In genomic region chr16:680625-680945, GRCh38 we compare ENCODE assay signal across 9 cellular contexts. TPM values are rescaled to one million over a fixed set of nuclear protein-coding genes. Genes with fewer than 3 reads are reported as not detected.
DNase-seq lines count a peak whose midpoint lies in the region; ATAC-seq and TF ChIP-seq lines count a peak whose summit lies in the region.
"Had no signal": no experiment of that assay in that cellular context is flagged by ENCODE, and none has a peak within 500 bp of the region (broad histone marks: within the 10 kb centered on the region; RNA-seq: fewer than 3 reads in every experiment).

No MANE protein-coding gene starts in this region.

- TF ChIP-seq CTCF in brain microvascular endothelial cell (IDR thresholded peaks at IDR 0.05; ENCODE audit: low read depth, low read length, missing control alignments): no peak
- no peak for TF ChIP-seq CTCF in mesothelial cell of epicardium (IDR thresholded peaks at IDR 0.05; ENCODE audit: unreplicated experiment)

- peak overlapping the region; percentile 59 for H3K27ac ChIP-seq in brain microvascular endothelial cell

- H3K4me3 ChIP-seq in brain microvascular endothelial cell (ENCODE audit: low read depth, low read length): peak overlapping the region; percentile 72

- H3K9me3 Mint-ChIP-seq in stimulated activated naive CD8-positive, alpha-beta T cell treated with anti-CD3 and anti-CD28 coated beads, Interleukin-15, Interleukin-2, amounts not matched to agents 100 ng/mL and 50 ng/mL, for 24 hours: no peaks in the 10 kb centered on the region
- no peaks in the 10 kb centered on the region for H3K9me3 Mint-ChIP-seq in mesothelial cell of epicardium

- peak overlapping the region; percentile 85 for H3K4me3 Mint-ChIP-seq in stimulated activated naive CD8-positive, alpha-beta T cell treated with anti-CD3 and anti-CD28 coated beads, Interleukin-15, Interleukin-2, amounts not matched to agents 100 ng/mL and 50 ng/mL, for 24 hours
- H3K4me3 Mint-ChIP-seq in mesothelial cell of epicardium: peak overlapping the region; percentile 78

- DNase-seq in stimulated activated naive CD8-positive, alpha-beta T cell treated with anti-CD3 and anti-CD28 coated beads, Interleukin-15, Interleukin-2, amounts not matched to agents 100 U/mL and 50 U/mL, for 24 hours: no peak
- DNase-seq in brain microvascular endothelial cell (no peak), mesothelial cell of epicardium (ENCODE audit: low spot score in 2 of 2, unreplicated experiment in 2 of 2) (no peak), SHP77 (lab: John Stamatoyannopoulos, UW) (no peak), ACHN (no peak), Ammon's horn (ENCODE audit: low spot score) (no peak)
- DNase-seq: SIG-M5 had no signal

- ATAC-seq in stimulated activated naive CD8-positive, alpha-beta T cell treated with anti-CD3 and anti-CD28 coated beads, Interleukin-15, Interleukin-2, amounts not matched to agents 100 U/mL and 50 U/mL, for 24 hours: no peak
- ATAC-seq in HG03139 (IDR thresholded peaks at IDR 0.05; ENCODE audit: unreplicated experiment): no peak

- in situ Hi-C loops in brain microvascular endothelial cell (cut with HindIII; ENCODE audit: low pct_ligation_motif_present, low sequenced_read_pairs): no loop called here
- in situ Hi-C loops in ACHN (cut with HindIII; ENCODE audit: low pct_ligation_motif_present, low pct_unique_long_range_greater_than_20kb, low sequenced_read_pairs): no loop called here

- H3K27me3 Mint-ChIP-seq in stimulated activated naive CD8-positive, alpha-beta T cell treated with anti-CD3 and anti-CD28 coated beads, Interleukin-15, Interleukin-2, amounts not matched to agents 100 ng/mL and 50 ng/mL, for 24 hours: no peaks in the 10 kb centered on the region
- H3K27me3 Mint-ChIP-seq in mesothelial cell of epicardium (ENCODE audit: low read depth): peaks cover 5% of the 10 kb centered on the region

- peak overlapping the region; percentile 40 for H3K27ac Mint-ChIP-seq in stimulated activated naive CD8-positive, alpha-beta T cell treated with anti-CD3 and anti-CD28 coated beads, Interleukin-15, Interleukin-2, amounts not matched to agents 100 ng/mL and 50 ng/mL, for 24 hours
- no peak overlapping the region for H3K27ac Mint-ChIP-seq in mesothelial cell of epicardium

- H3K36me3 Mint-ChIP-seq in stimulated activated naive CD8-positive, alpha-beta T cell treated with anti-CD3 and anti-CD28 coated beads, Interleukin-15, Interleukin-2, amounts not matched to agents 100 ng/mL and 50 ng/mL, for 24 hours (ENCODE audit: low read depth): peaks cover 21% of the 10 kb centered on the region
- H3K36me3 Mint-ChIP-seq in mesothelial cell of epicardium: peaks cover 9% of the 10 kb centered on the region

- H3K27me3 ChIP-seq in brain microvascular endothelial cell (replicated peaks): no peaks in the 10 kb centered on the region

- H3K36me3 ChIP-seq in brain microvascular endothelial cell (replicated peaks): peaks cover 20% of the 10 kb centered on the region

- peaks cover 33% of the 10 kb centered on the region for H3K4me1 Mint-ChIP-seq in stimulated activated naive CD8-positive, alpha-beta T cell treated with anti-CD3 and anti-CD28 coated beads, Interleukin-15, Interleukin-2, amounts not matched to agents 100 ng/mL and 50 ng/mL, for 24 hours (ENCODE audit: low read depth)
- H3K4me1 Mint-ChIP-seq in mesothelial cell of epicardium: peaks cover 20% of the 10 kb centered on the region

RNA-seq across cellular contexts. Expression of gene STUB1, which starts 0.4 kb away (rescaled TPM):
- 69.4 to 79.9 TPM (median 72.5 TPM) in 3 replicates for total RNA-seq in mesothelial cell of epicardium

RNA-seq across cellular contexts. Expression of gene JMJD8, which starts 3.5 kb away (rescaled TPM):
- total RNA-seq in mesothelial cell of epicardium: 46.1 to 51.2 TPM (median 46.5 TPM) in 3 replicates

RNA-seq across cellular contexts. Expression of gene RHBDL1, which starts 5.1 kb away (rescaled TPM):
- 5.9 to 6.1 TPM (median 6.0 TPM) in 3 replicates for total RNA-seq in mesothelial cell of epicardium

RNA-seq across cellular contexts. Expression of gene WDR24, which starts 9.6 kb away (rescaled TPM):
- 20.6 to 22.8 TPM (median 21.9 TPM) in 3 replicates for total RNA-seq in mesothelial cell of epicardium

RNA-seq across cellular contexts. Expression of gene RHOT2, which starts 12.7 kb away (rescaled TPM):
- total RNA-seq in mesothelial cell of epicardium: 190 to 207 TPM (median 194 TPM) in 3 replicates
